Comparison of ENCODE assay signal across 8 cellular contexts in the genomic region with DNA sequence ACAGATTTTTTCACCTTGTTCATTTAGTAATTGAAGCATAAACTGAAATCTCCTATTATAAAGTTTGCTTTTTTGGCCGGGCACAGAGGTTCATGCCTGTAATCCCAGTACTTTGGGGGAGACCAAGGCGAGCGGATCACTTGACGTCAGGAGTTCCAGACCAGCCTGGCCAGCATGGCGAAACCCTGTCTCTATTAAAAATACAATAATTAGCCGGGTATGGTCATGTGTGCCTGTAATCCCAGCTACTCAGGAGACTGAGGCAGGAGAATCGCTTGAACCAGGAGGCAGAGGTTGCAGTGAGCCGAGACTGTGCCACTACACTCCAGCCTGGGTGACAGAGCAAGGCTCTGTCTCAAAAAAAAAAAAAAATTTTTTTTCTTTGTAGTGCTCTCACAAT. TPM values are rescaled to one million over a fixed set of nuclear protein-coding genes. Genes with fewer than 3 reads are reported as not detected.
A peak's percentile ranks its signal among the peaks of the same experiment; 100 is the strongest.
DNase-seq lines count a peak whose midpoint lies in the region; ATAC-seq, FAIRE-seq and TF ChIP-seq lines count a peak whose summit lies in the region.
"Not testable (repeated sequence)": the region's sequence is repeated elsewhere in the genome, so short reads cannot be mapped to it uniquely, and the experiment has no call there.

No MANE protein-coding gene starts in this region.

- not testable (repeated sequence) for TF ChIP-seq CTCF in KMS-11 (conservative IDR thresholded peaks at IDR 0.05; ENCODE audit: low read depth, low read length); WI38 (IDR thresholded peaks at IDR 0.05; ENCODE audit: low read depth, low read length); endothelial cell of umbilical vein (IDR thresholded peaks at IDR 0.05; ENCODE audit: extremely low read depth in 1 of 2, insufficient read depth in 1 of 2, low read depth in 1 of 2, low read length in 2 of 2); left lung (IDR thresholded peaks at IDR 0.05); pancreas (IDR thresholded peaks at IDR 0.05)

- H4K20me1 ChIP-seq in BLaER1; KMS-11 (ENCODE audit: insufficient read depth); endothelial cell of umbilical vein (replicated peaks; ENCODE audit: control insufficient read depth, extremely low read depth, insufficient read depth, low read length): not testable (repeated sequence)

- WGBS in pancreas, 2 donors: 60 to 64% methylated on average over 8 of the region's 8 CpGs

- FAIRE-seq in endothelial cell of umbilical vein (lab: Jason Lieb, UNC); pancreas (lab: Jason Lieb, UNC): not testable (repeated sequence)

- H3K4me3 ChIP-seq in BLaER1 (peak overlapping the region; percentile 76), KMS-11 (IDR thresholded peaks at IDR 0.05; ENCODE audit: insufficient read depth, low read depth, low read length) (peak overlapping the region; percentile 54), WI38 (ENCODE audit: low read depth, low read length) (peak overlapping the region; percentile 75), endothelial cell of umbilical vein (replicated peaks in 1 of 3; ENCODE audit: insufficient read depth in 1 of 3, low read depth in 1 of 3, low read length in 3 of 3) (peak overlapping the region; percentile 56 to 99 (median 99)), left lung (peak overlapping the region; percentile 35 to 62), pancreas (peak overlapping the region in 3 of 4 donors; percentile 3 to 36 (median 24)), subcutaneous abdominal adipose tissue (ENCODE audit: low read depth in 1 of 5, low read length in 5 of 5) (peak overlapping the region; percentile 56 to 92 (median 81))

- H3K4me3 Mint-ChIP-seq in activated naive CD8-positive, alpha-beta T cell treated with anti-CD3 and anti-CD28 coated beads for 36 hours: peak overlapping the region; percentile 85

- DNase-seq in activated naive CD8-positive, alpha-beta T cell treated with anti-CD3 and anti-CD28 coated beads for 36 hours: peak; percentile 13
- DNase-seq in endothelial cell of umbilical vein (ENCODE audit: low read depth, low spot score): peak; percentile 21
- not testable (repeated sequence) for DNase-seq in left lung, pancreas

- H3K4me1 ChIP-seq in BLaER1 (peaks cover 59% of the 10 kb centered on the region), KMS-11 (ENCODE audit: low read depth, poor library complexity, severe bottlenecking) (peaks cover 41% of the 10 kb centered on the region), endothelial cell of umbilical vein (ENCODE audit: control insufficient read depth, extremely low read depth, insufficient read depth, low read length) (peaks cover 48% of the 10 kb centered on the region), left lung (peaks cover 13 to 70% of the 10 kb centered on the region in 2 donors), subcutaneous abdominal adipose tissue (ENCODE audit: control insufficient read depth in 5 of 5, insufficient read depth in 5 of 5, low read length in 5 of 5) (peaks cover 13 to 45% (median 28%) of the 10 kb centered on the region in 5 donors)
- not testable (repeated sequence) for H3K4me1 ChIP-seq in pancreas

- peak overlapping the region; percentile 90 for H3K27ac ChIP-seq in BLaER1
- peak overlapping the region; percentile 66; the same call in 1 of the 2 replicates for H3K27ac ChIP-seq in KMS-11
- peak overlapping the region; percentile 86 for H3K27ac ChIP-seq in endothelial cell of umbilical vein (ENCODE audit: insufficient read depth, low read depth, low read length)
- H3K27ac ChIP-seq in left lung: peak overlapping the region; percentile 93 to 95
- H3K27ac ChIP-seq in pancreas: peak overlapping the region in 2 of 4 donors; percentile 62 to 63
- H3K27ac ChIP-seq in subcutaneous abdominal adipose tissue (ENCODE audit: low read depth, low read length): peak overlapping the region; percentile 97

- TF ChIP-seq POLR2A in endothelial cell of umbilical vein (IDR thresholded peaks at IDR 0.05; ENCODE audit: low read depth, low read length): not testable (repeated sequence)

- peaks cover 54% of the 10 kb centered on the region for H3K4me1 Mint-ChIP-seq in activated naive CD8-positive, alpha-beta T cell treated with anti-CD3 and anti-CD28 coated beads for 36 hours

- peaks cover 78% of the 10 kb centered on the region for H3K36me3 Mint-ChIP-seq in activated naive CD8-positive, alpha-beta T cell treated with anti-CD3 and anti-CD28 coated beads for 36 hours

- H3K9ac ChIP-seq in BLaER1 (peak overlapping the region; percentile 92), KMS-11 (peak overlapping the region; percentile 70), endothelial cell of umbilical vein (replicated peaks; ENCODE audit: extremely low read depth, insufficient read depth, low read length) (peak overlapping the region; percentile 99), subcutaneous abdominal adipose tissue (ENCODE audit: low read length in 5 of 5) (peak overlapping the region; percentile 82 to 93 (median 87))

- not testable (repeated sequence) for BruUV-seq in endothelial cell of umbilical vein (replicated peaks; lab: Mats Ljungman, UMichigan)

- POLR2A ChIA-PET in endothelial cell of umbilical vein (lab: Charles Lee): not testable (repeated sequence)

- H3K9me1 ChIP-seq in endothelial cell of umbilical vein (replicated peaks; ENCODE audit: control insufficient read depth, extremely low read depth, insufficient read depth, low read length): not testable (repeated sequence)

- not testable (repeated sequence) for ATAC-seq in left lung, pancreas

- peak overlapping the region; percentile 70 for H3K4me2 ChIP-seq in BLaER1
- H3K4me2 ChIP-seq in KMS-11: peak overlapping the region; percentile 82
- H3K4me2 ChIP-seq in endothelial cell of umbilical vein (ENCODE audit: insufficient read depth, low read length): peak overlapping the region; percentile 99

- CTCF ChIA-PET in endothelial cell of umbilical vein (lab: Charles Lee): interaction anchor here (2.9 kb wide), 1 partner anchor 11 kb away, joined by 18 read pairs; no protein-coding TSS in a partner anchor

- intact Hi-C loops in endothelial cell of umbilical vein (cut with micrococcal nuclease): loop anchor here (5.0 to 10.0 kb wide), 2 partner anchors 584 to 911 kb away; no protein-coding TSS in a partner anchor
- intact Hi-C loops in left lung (cut with DNase I); pancreas (cut with DNase I): not testable (repeated sequence)

- H3K9me3 Mint-ChIP-seq in activated naive CD8-positive, alpha-beta T cell treated with anti-CD3 and anti-CD28 coated beads for 36 hours: not testable (repeated sequence)

- peak overlapping the region; percentile 95 for H3K27ac Mint-ChIP-seq in activated naive CD8-positive, alpha-beta T cell treated with anti-CD3 and anti-CD28 coated beads for 36 hours

- dilution Hi-C loops in endothelial cell of umbilical vein (cut with MboI; ENCODE audit: extremely low pct_ligation_motif_present, low sequenced_read_pairs): not testable (repeated sequence)

- H3K27me3 Mint-ChIP-seq in activated naive CD8-positive, alpha-beta T cell treated with anti-CD3 and anti-CD28 coated beads for 36 hours: not testable (repeated sequence)

- H3K36me3 ChIP-seq in BLaER1 (peaks cover 28% of the 10 kb centered on the region), left lung (peaks cover 0 to 13% of the 10 kb centered on the region in 2 donors)
- H3K36me3 ChIP-seq in KMS-11 (ENCODE audit: insufficient read depth); endothelial cell of umbilical vein (ENCODE audit: control insufficient read depth in 2 of 2, extremely low read depth in 1 of 2, insufficient read depth in 2 of 2, low read length in 2 of 2); pancreas; subcutaneous abdominal adipose tissue (ENCODE audit: control insufficient read depth in 5 of 5, insufficient read depth in 5 of 5, low read length in 5 of 5): not testable (repeated sequence)

- H3K9me3 ChIP-seq in BLaER1: peaks cover 17% of the 10 kb centered on the region
- not testable (repeated sequence) for H3K9me3 ChIP-seq in endothelial cell of umbilical vein (replicated peaks; ENCODE audit: control insufficient read depth, insufficient read depth, low read length); left lung; pancreas; subcutaneous abdominal adipose tissue (ENCODE audit: control insufficient read depth in 5 of 5, low read length in 5 of 5)

- H3K79me2 ChIP-seq in KMS-11 (ENCODE audit: insufficient read depth, low read depth): peaks cover 26% of the 10 kb centered on the region
- H3K79me2 ChIP-seq in endothelial cell of umbilical vein (ENCODE audit: control insufficient read depth, insufficient read depth, low read length): peaks cover 52% of the 10 kb centered on the region

- H3K27me3 ChIP-seq in BLaER1; KMS-11 (ENCODE audit: insufficient read depth, low read depth); endothelial cell of umbilical vein (ENCODE audit: control insufficient read depth in 2 of 2, insufficient read depth in 2 of 2, low read length in 2 of 2); left lung; pancreas; subcutaneous abdominal adipose tissue (ENCODE audit: control insufficient read depth in 5 of 5, insufficient read depth in 4 of 5, low read length in 5 of 5): not testable (repeated sequence)

- H2AFZ ChIP-seq in KMS-11 (ENCODE audit: low read depth): peak overlapping the region; percentile 79
- not testable (repeated sequence) for H2AFZ ChIP-seq in endothelial cell of umbilical vein (ENCODE audit: low read depth, low read length)

RNA-seq across cellular contexts. Expression of a gene that starts 1.3 kb away (rescaled TPM):
- 100 to 1,000 TPM; 292 to 296 TPM for total RNA-seq in activated naive CD8-positive, alpha-beta T cell treated with anti-CD3 and anti-CD28 coated beads for 36 hours
- total RNA-seq in endothelial cell of umbilical vein (174 and 183 TPM in 2 replicates), left lung (100 to 1,000 TPM in 1 of 2 donors, 10 to 100 TPM in 1; 69.7 to 121 TPM), pancreas (10 to 100 TPM in 3 of 6 donors, 1 to 10 TPM in 3; 3.1 to 29.0 (median 8.3) TPM)
- polyA plus RNA-seq in endothelial cell of umbilical vein (43.9 and 52.8 TPM in 2 replicates), pancreas (10 to 100 TPM; 13.8 to 17.4 TPM)
- polyA plus RNA-seq in endothelial cell of umbilical vein (2011; cell fraction: cytosol; rRNA removed): 105 TPM in 2 replicates
- 101 and 111 TPM in 2 replicates for polyA plus RNA-seq in endothelial cell of umbilical vein (2011; cell fraction: nucleus; rRNA removed)
- polyA plus RNA-seq in endothelial cell of umbilical vein (2012): 120 and 181 TPM in 2 replicates
- 58.2 and 67.7 TPM in 2 replicates for polyA minus RNA-seq in endothelial cell of umbilical vein
- polyA minus RNA-seq in endothelial cell of umbilical vein (2011; cell fraction: cytosol; rRNA and poly(A)+ RNA removed): 20.9 TPM
- 69.3 and 79.2 TPM in 2 replicates for polyA minus RNA-seq in endothelial cell of umbilical vein (2011; cell fraction: nucleus; rRNA and poly(A)+ RNA removed)

Comparison
In these comparisons a context has a peak if more than half of its experiments do, and no peak if none do; other contexts are left out.
1. H3K4me3 ChIP-seq: peak in every context shown above with its lines; median percentile 99 in endothelial cell of umbilical vein; 81 in subcutaneous abdominal adipose tissue; 76 in BLaER1; 75 in WI38; 54 in KMS-11; 48 in left lung; 24 in pancreas.